In genomic region chr12:59660921-59661597, GRCh38 we compare ENCODE assay signal across 19 cellular contexts.
DNase-seq lines count a peak whose midpoint lies in the region; ATAC-seq, FAIRE-seq and TF ChIP-seq lines count a peak whose summit lies in the region.
"Had no signal": no experiment of that assay in that cellular context is flagged by ENCODE, and none has a peak within 500 bp of the region (broad histone marks: within the 10 kb centered on the region; RNA-seq: fewer than 3 reads in every experiment).

No MANE protein-coding gene starts in this region.

- H3K23ac ChIP-seq in H9 (ENCODE audit: insufficient read length, low read depth, low read length), result no peak overlapping the region
- no peak overlapping the region for H3K23ac ChIP-seq in mesenchymal stem cell (ENCODE audit: low read length in 2 of 2)

- no peak overlapping the region for H4K5ac ChIP-seq in H9 (ENCODE audit: insufficient read length, low read depth, low read length)

- H2BK15ac ChIP-seq in H9 (ENCODE audit: low read depth, low read length), result no peak overlapping the region
- H2BK15ac ChIP-seq in mesenchymal stem cell (ENCODE audit: low read depth, poor library complexity, severe bottlenecking), result no peak overlapping the region

- H2BK12ac ChIP-seq in H9 (ENCODE audit: insufficient read length, low read depth, low read length) (no peak overlapping the region), mesenchymal stem cell (ENCODE audit: low read length in 2 of 2) (no peak overlapping the region)

- H3K4me2 ChIP-seq in HepG2 (ENCODE audit: low read depth, low read length), result no peak overlapping the region
- no peak overlapping the region for H3K4me2 ChIP-seq in H9 (ENCODE audit: insufficient read depth, insufficient read length, low read length)
- no peak overlapping the region for H3K4me2 ChIP-seq in mesenchymal stem cell (ENCODE audit: low read length, poor library complexity, severe bottlenecking)
- H3K4me2 ChIP-seq: BLaER1 had no signal

- 62% methylated on average over 2 of the region's 2 CpGs for WGBS in HepG2 (ENCODE audit: low lambda C conversion rate)
- 92% methylated on average over 2 of the region's 2 CpGs for WGBS in right lobe of liver (ENCODE audit: insufficient coverage, low coverage, low lambda C conversion rate, missing lambda C conversion rate)
- WGBS in H9 (ENCODE audit: extremely low coverage, insufficient read length, low lambda C conversion rate), result no CpG with 5 or more reads among the region's 2 CpGs
- WGBS in mesenchymal stem cell, result no CpG with 5 or more reads among the region's 2 CpGs

- H3K4me3 Mint-ChIP-seq in activated CD4-positive, alpha-beta T cell treated with anti-CD3 and anti-CD28 coated beads for 36 hours, result no peak overlapping the region
- no peak overlapping the region for H3K4me3 Mint-ChIP-seq in effector memory CD8-positive, alpha-beta T cell
- H3K4me3 Mint-ChIP-seq in H9, result no peak overlapping the region
- H3K4me3 Mint-ChIP-seq: CD14-positive monocyte; CD8-positive, alpha-beta T cell had no signal

- peaks cover 4% of the 10 kb centered on the region for H3K9me3 Mint-ChIP-seq in activated CD4-positive, alpha-beta T cell treated with anti-CD3 and anti-CD28 coated beads for 36 hours (ENCODE audit: low read depth)
- H3K9me3 Mint-ChIP-seq in effector memory CD8-positive, alpha-beta T cell, result no peaks in the 10 kb centered on the region
- peaks cover 3 to 4% of the 10 kb centered on the region in 2 experiments; a peak in 3 of 5 replicates for H3K9me3 Mint-ChIP-seq in H9

- BruUV-seq in HepG2 (replicated peaks; lab: Mats Ljungman, UMichigan), result no TSS peak

- H4K8ac ChIP-seq in H9 (replicated peaks; ENCODE audit: insufficient read length, low read depth, low read length), result no peak overlapping the region
- no peak overlapping the region for H4K8ac ChIP-seq in mesenchymal stem cell (ENCODE audit: low read length)

- H2AK5ac ChIP-seq in H9 (ENCODE audit: insufficient read length, low read length) (no peak overlapping the region), mesenchymal stem cell (ENCODE audit: low read length, severe bottlenecking) (no peak overlapping the region)

- H3K79me2 ChIP-seq in HepG2 (ENCODE audit: insufficient read depth, low read length) (no peaks in the 10 kb centered on the region), H9 (ENCODE audit: insufficient read depth, low read length) (no peaks in the 10 kb centered on the region)

- no peak for TF ChIP-seq RAD21 in HepG2 (CRISPR knock-in tag; IDR thresholded peaks at IDR 0.05)

- TF ChIP-seq EP300 in HepG2 (IDR thresholded peaks at IDR 0.05; ENCODE audit: low read depth in 2 of 2, low read length in 2 of 2) (no peak), HepG2 (CRISPR knock-in tag; IDR thresholded peaks at IDR 0.05; ENCODE audit: borderline replicate concordance) (no peak)

- H3K4me1 Mint-ChIP-seq in activated CD4-positive, alpha-beta T cell treated with anti-CD3 and anti-CD28 coated beads for 36 hours, result peaks cover 29% of the 10 kb centered on the region
- H3K4me1 Mint-ChIP-seq in effector memory CD8-positive, alpha-beta T cell (ENCODE audit: low read depth in 2 of 2), result peaks cover 12 to 33% of the 10 kb centered on the region in 2 donors
- no peaks in the 10 kb centered on the region for H3K4me1 Mint-ChIP-seq in H9
- H3K4me1 Mint-ChIP-seq: CD14-positive monocyte had no signal

- H3K27ac ChIP-seq in HepG2 (ENCODE audit: extremely low read length, insufficient read depth, low read length) (no peak overlapping the region), right lobe of liver (no peak overlapping the region), H9 (ENCODE audit: insufficient read length, low read depth, low read length) (no peak overlapping the region), mesenchymal stem cell (ENCODE audit: low read length, poor library complexity, severe bottlenecking) (no peak overlapping the region)
- H3K27ac ChIP-seq: 22Rv1, BLaER1 had no signal

- H3K36me3 Mint-ChIP-seq in activated CD4-positive, alpha-beta T cell treated with anti-CD3 and anti-CD28 coated beads for 36 hours (ENCODE audit: low read depth), result peaks cover 10% of the 10 kb centered on the region
- H3K36me3 Mint-ChIP-seq in effector memory CD8-positive, alpha-beta T cell (ENCODE audit: insufficient read depth), result peaks cover 8% of the 10 kb centered on the region
- no peaks in the 10 kb centered on the region; a peak in 1 of 7 replicates for H3K36me3 Mint-ChIP-seq in H9 (ENCODE audit: insufficient read depth in 1 of 3, low read depth in 3 of 3)

- no peak for ATAC-seq in activated CD4-positive, alpha-beta T cell treated with anti-CD3 and anti-CD28 coated beads for 36 hours
- ATAC-seq in HepG2, result no peak
- ATAC-seq in right lobe of liver, result no peak
- no peak for ATAC-seq in effector memory CD8-positive, alpha-beta T cell (replicated peaks)
- ATAC-seq: CD8-positive, alpha-beta T cell; GM12878; K562 had no signal

- H3K79me1 ChIP-seq in H9 (ENCODE audit: insufficient read depth, low read depth, low read length, poor library complexity, severe bottlenecking) (no peaks in the 10 kb centered on the region), mesenchymal stem cell (replicated peaks; ENCODE audit: low read length, poor library complexity, severe bottlenecking) (peaks cover 4% of the 10 kb centered on the region)

- H3K27me3 Mint-ChIP-seq in activated CD4-positive, alpha-beta T cell treated with anti-CD3 and anti-CD28 coated beads for 36 hours, result no peaks in the 10 kb centered on the region
- H3K27me3 Mint-ChIP-seq in effector memory CD8-positive, alpha-beta T cell, result no peaks in the 10 kb centered on the region
- no peaks in the 10 kb centered on the region for H3K27me3 Mint-ChIP-seq in H9 (ENCODE audit: low read depth)

- CTCF ChIA-PET in activated CD4-positive, alpha-beta T cell treated with anti-CD3 and anti-CD28 coated beads for 36 hours (lab: Charles Lee), result interaction anchor here (0.9 kb wide), 1 partner anchor 12 kb away, joined by 3 read pairs; no protein-coding TSS in a partner anchor
- CTCF ChIA-PET in HepG2 (lab: Yijun Ruan, JAX; ENCODE audit: low intra/inter-chr PET ratio, low total read pairs), result no interaction called here

- H3K56ac ChIP-seq in H9 (ENCODE audit: insufficient read length, low read depth, low read length), result no peak overlapping the region

- H4K20me1 ChIP-seq in HepG2 (ENCODE audit: insufficient read depth, low read length), result no peaks in the 10 kb centered on the region
- no peaks in the 10 kb centered on the region for H4K20me1 ChIP-seq in H9 (ENCODE audit: control insufficient read depth, insufficient read depth, insufficient read length)
- H4K20me1 ChIP-seq: BLaER1 had no signal

- DNase-seq in activated CD4-positive, alpha-beta T cell treated with anti-CD3 and anti-CD28 coated beads for 36 hours, result no peak
- DNase-seq in activated CD4-positive, alpha-beta T cell treated with anti-CD3 and anti-CD28 coated beads for 4 hours, result no peak
- DNase-seq in HepG2 (ENCODE audit: low spot score) (no peak), right lobe of liver (no peak), H9 (no peak), mesenchymal stem cell (no peak)
- no peak for DNase-seq in effector memory CD8-positive, alpha-beta T cell
- DNase-seq: Calu3; CD8-positive, alpha-beta T cell; DMS53; DND-41; EL had no signal

- H2BK120ac ChIP-seq in H9 (ENCODE audit: low read depth, low read length, poor library complexity, severe bottlenecking) (no peak overlapping the region), mesenchymal stem cell (ENCODE audit: low read depth, low read length) (no peak overlapping the region)

- H3K9me3 ChIP-seq in HepG2 (ENCODE audit: low read length) (peaks cover 26% of the 10 kb centered on the region), right lobe of liver (no peaks in the 10 kb centered on the region), H9 (ENCODE audit: control insufficient read depth, low read depth, low read length) (no peaks in the 10 kb centered on the region), mesenchymal stem cell (ENCODE audit: control insufficient read depth, low read length) (no peaks in the 10 kb centered on the region)
- H3K9me3 ChIP-seq: BLaER1, HAP-1 had no signal

- H3K4me1 ChIP-seq in HepG2 (ENCODE audit: insufficient read depth, low read length), result no peaks in the 10 kb centered on the region
- peaks cover 0 to 11% (median 0%) of the 10 kb centered on the region in 4 donors for H3K4me1 ChIP-seq in right lobe of liver
- H3K4me1 ChIP-seq in H9 (ENCODE audit: insufficient read depth, low read length), result no peaks in the 10 kb centered on the region; the same call in 1 of the 2 replicates
- H3K4me1 ChIP-seq in mesenchymal stem cell (ENCODE audit: control insufficient read depth, insufficient read depth, low read depth, low read length), result no peaks in the 10 kb centered on the region
- H3K4me1 ChIP-seq: BLaER1, HAP-1 had no signal

- no peak overlapping the region for H3K4ac ChIP-seq in H9 (ENCODE audit: low read depth, low read length)
- H3K4ac ChIP-seq in mesenchymal stem cell (ENCODE audit: low read depth in 1 of 2, low read length in 2 of 2), result no peak overlapping the region

- in situ Hi-C loops in HepG2 (cut with HindIII; ENCODE audit: extremely low pct_ligation_motif_present, low pct_unique_long_range_greater_than_20kb), result no loop called here

- no peak overlapping the region for H2BK5ac ChIP-seq in H9 (ENCODE audit: insufficient read length, low read length)
- no peak overlapping the region for H2BK5ac ChIP-seq in mesenchymal stem cell (ENCODE audit: low read depth, low read length, poor library complexity, severe bottlenecking)

- H3K4me3 ChIP-seq in HepG2 (replicated peaks in 1 of 3; ENCODE audit: insufficient read depth in 1 of 3, low read depth in 2 of 3, low read length in 3 of 3) (no peak overlapping the region), right lobe of liver (no peak overlapping the region), mesenchymal stem cell (ENCODE audit: insufficient read depth in 1 of 2, low read depth in 1 of 2, low read length in 2 of 2) (no peak overlapping the region)
- H3K4me3 ChIP-seq: BLaER1, GM12878, HAP-1, K562 had no signal

- H3K14ac ChIP-seq in H9 (ENCODE audit: insufficient read depth, low read length) (no peak overlapping the region), mesenchymal stem cell (ENCODE audit: low read length in 2 of 2) (no peak overlapping the region)

- H3T11ph ChIP-seq in H9 (ENCODE audit: low read length), result no peak overlapping the region

- H3K23me2 ChIP-seq in H9 (ENCODE audit: insufficient read length, low read depth, low read length, poor library complexity, severe bottlenecking), result no peaks in the 10 kb centered on the region

- POLR2A ChIA-PET in activated CD4-positive, alpha-beta T cell treated with anti-CD3 and anti-CD28 coated beads for 36 hours (lab: Charles Lee), result no interaction called here
- POLR2A ChIA-PET in HepG2 (lab: Yijun Ruan, JAX), result no interaction called here

- H3K36me3 ChIP-seq in HepG2 (replicated peaks in 1 of 2; ENCODE audit: control insufficient read depth in 1 of 2, insufficient read depth in 2 of 2, low read length in 2 of 2) (no peaks in the 10 kb centered on the region), right lobe of liver (no peaks in the 10 kb centered on the region), mesenchymal stem cell (ENCODE audit: control insufficient read depth in 1 of 2, insufficient read depth in 2 of 2, low read depth in 1 of 2, low read length in 2 of 2) (peaks cover 0 to 15% of the 10 kb centered on the region in 2 experiments)
- H3K36me3 ChIP-seq: BLaER1, HAP-1 had no signal

- H3K27ac Mint-ChIP-seq in activated CD4-positive, alpha-beta T cell treated with anti-CD3 and anti-CD28 coated beads for 36 hours, result peak overlapping the region; percentile 5
- peak overlapping the region; percentile 1 to 45 for H3K27ac Mint-ChIP-seq in effector memory CD8-positive, alpha-beta T cell
- H3K27ac Mint-ChIP-seq in H9, result no peak overlapping the region
- H3K27ac Mint-ChIP-seq: CD14-positive monocyte; CD8-positive, alpha-beta T cell had no signal

- intact Hi-C loops in activated CD4-positive, alpha-beta T cell treated with anti-CD3 and anti-CD28 coated beads for 36 hours (cut with DNase I, micrococcal nuclease), result no loop called here
- intact Hi-C loops in HepG2 (cut with micrococcal nuclease; ENCODE audit: unreplicated experiment) (no loop called here), right lobe of liver (cut with DNase I) (no loop called here)

- H3K18ac ChIP-seq in H9 (ENCODE audit: insufficient read length, low read depth, low read length), result no peak overlapping the region
- H3K18ac ChIP-seq in mesenchymal stem cell (ENCODE audit: low read depth in 1 of 2, low read length in 2 of 2), result no peak overlapping the region

- TF ChIP-seq POLR2A in HepG2 (IDR thresholded peaks at IDR 0.05; ENCODE audit: insufficient read depth in 1 of 2, low read depth in 2 of 2, low read length in 2 of 2) (no peak), right lobe of liver (IDR thresholded peaks at IDR 0.05) (no peak)

- H2BK20ac ChIP-seq in H9 (ENCODE audit: low read depth, low read length, poor library complexity, severe bottlenecking), result no peak overlapping the region

- no peak for TF ChIP-seq CTCF in HepG2 (CRISPR knock-in tag; IDR thresholded peaks at IDR 0.05)
- TF ChIP-seq CTCF in right lobe of liver (IDR thresholded peaks at IDR 0.05), result no peak
- TF ChIP-seq CTCF in H9 (conservative IDR thresholded peaks at IDR 0.05), result no peak

- no peak overlapping the region for H4K91ac ChIP-seq in H9 (ENCODE audit: insufficient read length, low read depth, low read length)
- H4K91ac ChIP-seq in mesenchymal stem cell (ENCODE audit: low read length), result no peak overlapping the region

- H3K9ac ChIP-seq in HepG2 (ENCODE audit: insufficient read depth, low read depth, low read length) (no peak overlapping the region), H9 (ENCODE audit: extremely low read depth, insufficient read length, low read length) (no peak overlapping the region), mesenchymal stem cell (ENCODE audit: low read length) (no peak overlapping the region)
- H3K9ac ChIP-seq: BLaER1 had no signal

- no peaks in the 10 kb centered on the region for H3K27me3 ChIP-seq in HepG2 (ENCODE audit: control insufficient read depth in 1 of 2, insufficient read depth in 2 of 2, low read length in 2 of 2)
- H3K27me3 ChIP-seq in right lobe of liver, result no peaks in the 10 kb centered on the region
- no peaks in the 10 kb centered on the region for H3K27me3 ChIP-seq in H9 (ENCODE audit: insufficient read depth, low read length)
- no peaks in the 10 kb centered on the region for H3K27me3 ChIP-seq in mesenchymal stem cell (ENCODE audit: control insufficient read depth in 1 of 2, insufficient read depth in 1 of 2, low read length in 2 of 2)
- H3K27me3 ChIP-seq: BLaER1 had no signal

- no peak for FAIRE-seq in HepG2 (lab: Jason Lieb, UNC)
- FAIRE-seq: GM12878, H1, K562 had no signal

- H2AFZ ChIP-seq in HepG2 (ENCODE audit: low read length) (no peak overlapping the region), H9 (ENCODE audit: low read length) (no peak overlapping the region), mesenchymal stem cell (ENCODE audit: low read depth, low read length) (no peak overlapping the region)

Comparison
In these comparisons a context has a peak if more than half of its experiments do, and no peak if none do; other contexts are left out.
1. H3K27ac Mint-ChIP-seq: peak in activated CD4-positive, alpha-beta T cell treated with anti-CD3 and anti-CD28 coated beads for 36 hours (single experiment) and effector memory CD8-positive, alpha-beta T cell (2 of 2); none in H9 (0 of 3).